ENCODE assay signal across 23 cellular contexts in the genomic region with DNA sequence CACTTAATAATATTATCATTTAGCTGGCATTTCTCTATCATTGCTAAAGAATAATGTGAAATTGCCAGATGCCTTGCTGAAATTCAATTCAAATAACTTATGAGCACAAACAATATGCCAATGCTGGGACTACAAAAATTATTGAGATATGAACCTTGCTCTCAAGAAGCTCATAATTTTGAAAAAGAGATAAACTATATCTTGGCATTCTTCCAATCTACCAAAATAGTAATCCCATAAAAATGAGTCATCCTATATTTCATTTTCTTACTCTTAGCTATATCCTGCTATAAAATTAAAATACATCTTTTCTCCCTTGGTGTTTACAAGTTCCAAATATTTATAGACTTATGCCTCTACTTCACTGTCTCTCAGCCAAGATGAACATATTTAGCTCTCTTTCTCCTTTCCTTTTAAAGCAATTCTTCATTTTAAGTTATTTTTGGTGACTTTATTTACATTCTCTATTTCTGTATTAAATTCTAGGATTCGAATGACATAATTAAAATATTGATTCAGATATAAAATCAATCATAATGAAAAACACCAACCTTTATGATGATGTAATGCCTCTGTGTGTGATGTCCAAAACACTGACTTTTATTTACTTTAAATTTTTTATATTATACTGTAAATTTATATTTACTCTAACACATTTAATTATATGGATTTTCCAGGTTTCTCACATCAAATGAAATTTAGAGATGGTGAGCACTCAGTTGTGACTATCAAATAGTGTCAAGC.
A peak's percentile ranks its signal among the peaks of the same experiment; 100 is the strongest.
DNase-seq lines count a peak whose midpoint lies in the region; ATAC-seq, FAIRE-seq and TF ChIP-seq lines count a peak whose summit lies in the region.
"Had no signal": no experiment of that assay in that cellular context is flagged by ENCODE, and none has a peak within 500 bp of the region (broad histone marks: within the 10 kb centered on the region; RNA-seq: fewer than 3 reads in every experiment).

No MANE protein-coding gene starts in this region.

- H3K9me3 Mint-ChIP-seq in activated T-cell treated with anti-CD3 and anti-CD28 coated beads, Interleukin-2, amount 50 U/mL, for 72 hours: no peaks in the 10 kb centered on the region
- H3K9me3 Mint-ChIP-seq: CD8-positive, alpha-beta T cell; H9; nephron progenitor cell had no signal

- H3K36me3 Mint-ChIP-seq in activated T-cell treated with anti-CD3 and anti-CD28 coated beads, Interleukin-2, amount 50 U/mL, for 72 hours (ENCODE audit: insufficient read depth in 2 of 2): no peaks in the 10 kb centered on the region

- CTCF ChIA-PET in mammary epithelial cell (lab: Charles Lee; ENCODE audit: low non-redundant PET): no interaction called here

- peaks cover 3% of the 10 kb centered on the region for H3K36me3 ChIP-seq in mammary epithelial cell (ENCODE audit: insufficient read depth, low read length)
- H3K36me3 ChIP-seq in kidney (ENCODE audit: control insufficient read depth in 1 of 2, insufficient read depth in 2 of 2, low read length in 2 of 2): no peaks in the 10 kb centered on the region
- H3K36me3 ChIP-seq: cardiac muscle cell, left lung, MG63 had no signal

- H3K27ac ChIP-seq in mammary epithelial cell (ENCODE audit: insufficient read depth, low read depth, low read length) (no peak overlapping the region), kidney (ENCODE audit: low read depth in 2 of 2, low read length in 2 of 2) (no peak overlapping the region)
- H3K27ac ChIP-seq: cardiac muscle cell, left lung, skin epidermis, tibial nerve had no signal

- peak; percentile 70 for FAIRE-seq in kidney (lab: Jason Lieb, UNC)

- H3K27me3 ChIP-seq in mammary epithelial cell (ENCODE audit: insufficient read depth, low read length): no peaks in the 10 kb centered on the region
- H3K27me3 ChIP-seq: cardiac muscle cell, left lung, MG63, tibial nerve had no signal

- WGBS in mammary epithelial cell (ENCODE audit: low coverage, missing lambda C conversion rate): 88% methylated on average over 1 of the region's 1 CpG

- intact Hi-C loops in mammary epithelial cell (cut with micrococcal nuclease): loop anchor here (5.0 kb wide), 1 partner anchor 135 kb away; no protein-coding TSS in a partner anchor
- intact Hi-C loops in kidney (cut with DNase I): no loop called here

- H3K9ac ChIP-seq in mammary epithelial cell (ENCODE audit: insufficient read depth, low read length): no peak overlapping the region
- H3K9ac ChIP-seq in kidney (ENCODE audit: low read length in 2 of 2): no peak overlapping the region

- peak overlapping the region; percentile 21 for H3K4me2 ChIP-seq in mammary epithelial cell (ENCODE audit: insufficient read depth, low read depth, low read length)

- BruUV-seq in mammary epithelial cell (replicated peaks; lab: Mats Ljungman, UMichigan): no TSS peak

- dilution Hi-C loops in mammary epithelial cell (cut with HindIII; ENCODE audit: low sequenced_read_pairs): no loop called here

- H3K4me3 Mint-ChIP-seq in activated T-cell treated with anti-CD3 and anti-CD28 coated beads, Interleukin-2, amount 50 U/mL, for 72 hours: no peak overlapping the region
- H3K4me3 Mint-ChIP-seq: CD8-positive, alpha-beta T cell; H9; nephron progenitor cell; T-helper 17 cell had no signal

- no peaks in the 10 kb centered on the region for H4K20me1 ChIP-seq in mammary epithelial cell (ENCODE audit: insufficient read depth, low read length)

- H3K4me1 ChIP-seq in mammary epithelial cell (ENCODE audit: insufficient read depth, low read length) (peaks cover 16% of the 10 kb centered on the region), kidney (ENCODE audit: control insufficient read depth in 1 of 2, insufficient read depth in 1 of 2, low read depth in 1 of 2, low read length in 2 of 2) (peaks cover 0 to 2% of the 10 kb centered on the region in 2 donors)

- in situ Hi-C loops in mammary epithelial cell (cut with MboI; ENCODE audit: low sequenced_read_pairs in 2 of 2): no loop called here

- H3K27me3 Mint-ChIP-seq in activated T-cell treated with anti-CD3 and anti-CD28 coated beads, Interleukin-2, amount 50 U/mL, for 72 hours (ENCODE audit: low read depth): no peaks in the 10 kb centered on the region
- H3K27me3 Mint-ChIP-seq: T-helper 17 cell had no signal

- H3K9me3 ChIP-seq in mammary epithelial cell (replicated peaks; ENCODE audit: insufficient read depth, low read length): no peaks in the 10 kb centered on the region
- no peaks in the 10 kb centered on the region for H3K9me3 ChIP-seq in kidney (ENCODE audit: control insufficient read depth in 1 of 2, low read length in 2 of 2)
- H3K9me3 ChIP-seq: tibial nerve had no signal

- no peak overlapping the region for H3K4me3 ChIP-seq in mammary epithelial cell (replicated peaks in 1 of 3; ENCODE audit: insufficient read depth in 1 of 3, low read depth in 2 of 3, low read length in 3 of 3)
- H3K4me3 ChIP-seq in kidney (ENCODE audit: low read length in 2 of 2): no peak overlapping the region
- H3K4me3 ChIP-seq: cardiac muscle cell, left lung, MG63, skin epidermis, tibial nerve had no signal

- H3K79me2 ChIP-seq in mammary epithelial cell (ENCODE audit: insufficient read depth, low read length): no peaks in the 10 kb centered on the region

- no peaks in the 10 kb centered on the region for H3K4me1 Mint-ChIP-seq in activated T-cell treated with anti-CD3 and anti-CD28 coated beads, Interleukin-2, amount 50 U/mL, for 72 hours (ENCODE audit: low read depth)
- H3K4me1 Mint-ChIP-seq: nephron progenitor cell had no signal

- H2AFZ ChIP-seq in mammary epithelial cell (ENCODE audit: low read depth, low read length): no peak overlapping the region

- no peak overlapping the region for H3K27ac Mint-ChIP-seq in activated T-cell treated with anti-CD3 and anti-CD28 coated beads, Interleukin-2, amount 50 U/mL, for 72 hours
- H3K27ac Mint-ChIP-seq: CD8-positive, alpha-beta T cell; H9; nephron progenitor cell; T-helper 17 cell had no signal

- ATAC-seq in GM19452 (IDR thresholded peaks at IDR 0.05; ENCODE audit: unreplicated experiment): no peak
- ATAC-seq in activated T-cell treated with anti-CD3 and anti-CD28 coated beads, Interleukin-2, amount 50 U/mL, for 72 hours (replicated peaks in 1 of 2): no peak
- ATAC-seq: CD8-positive, alpha-beta T cell; left lung; stimulated activated naive CD8-positive, alpha-beta T cell treated with anti-CD3 and anti-CD28 coated beads, Interleukin-15, Interleukin-2, amounts not matched to agents 100 U/mL and 50 U/mL, for 24 hours; T-helper 17 cell had no signal

- peak; percentile 73 for DNase-seq in EH (ENCODE audit: low read depth)
- peak; percentile 42 for DNase-seq in LHCN-M2 (ENCODE audit: low read depth)
- no peak for DNase-seq in mammary epithelial cell
- DNase-seq in kidney: no peak
- DNase-seq in activated T-cell treated with anti-CD3 and anti-CD28 coated beads, Interleukin-2, amount 50 U/mL, for 72 hours: no peak
- DNase-seq in glomerular visceral epithelial cell (ENCODE audit: extremely low spot score): no peak
- no peak for DNase-seq in NCI-H2029 (lab: John Stamatoyannopoulos, UW)
- DNase-seq: activated CD4-positive, alpha-beta T cell treated with anti-CD3 and anti-CD28 coated beads, Interleukin-2, amount 50 U/mL, for 48 hours; CD8-positive, alpha-beta T cell; H9; left lung; MG63; NCI-H2171 treated with DMSO at 0.1 percent for 48 hours; NCI-H69; nephron progenitor cell; SIG-M5; stimulated activated CD4-positive, alpha-beta T cell treated with anti-CD3 and anti-CD28 coated beads, Interleukin-2, amount 100 ng/mL, for 48 hours; stimulated activated naive CD8-positive, alpha-beta T cell treated with anti-CD3 and anti-CD28 coated beads, Interleukin-15, Interleukin-2, amounts not matched to agents 100 U/mL and 50 U/mL, for 24 hours; T-helper 17 cell had no signal

- no peak for TF ChIP-seq CTCF in mammary epithelial cell (conservative IDR thresholded peaks at IDR 0.05 in 1 of 2, IDR thresholded peaks at IDR 0.05 in 1 of 2; ENCODE audit: extremely low read depth in 1 of 2, insufficient read depth in 1 of 2, low read depth in 1 of 2, low read length in 2 of 2)
- no peak for TF ChIP-seq CTCF in kidney (IDR thresholded peaks at IDR 0.05; ENCODE audit: borderline replicate concordance, extremely low read depth, insufficient read depth)

Comparison
In these comparisons a context has a peak if more than half of its experiments do, and no peak if none do; other contexts are left out.
1. DNase-seq: peak in EH (single experiment) and LHCN-M2 (single experiment); none in mammary epithelial cell (single experiment), kidney (single experiment), activated T-cell treated with anti-CD3 and anti-CD28 coated beads, Interleukin-2, amount 50 U/mL, for 72 hours (0 of 2), glomerular visceral epithelial cell (single experiment) and NCI-H2029 (single experiment).